Comparison of ENCODE assay signal across 2 cellular contexts in genomic region chrX:140274761-140275525, GRCh38.
TF ChIP-seq lines count a peak whose summit lies in the region.

No MANE protein-coding gene starts in this region.

TF ChIP-seq in H1, 55 proteins besides CTCF, POLR2A, EP300 and RAD21:
- TF ChIP-seq RNF2 (IDR thresholded peaks at IDR 0.05; ENCODE audit: borderline replicate concordance, low read depth, low read length, missing control alignments, poor library complexity, severe bottlenecking) (no peak), TCF12 (IDR thresholded peaks at IDR 0.05; ENCODE audit: low read depth, low read length) (no peak), SP2 (IDR thresholded peaks at IDR 0.05; ENCODE audit: low read length) (no peak), TEAD4 (IDR thresholded peaks at IDR 0.05; ENCODE audit: low read depth, low read length) (no peak), ASH2L (IDR thresholded peaks at IDR 0.05; ENCODE audit: low read length) (no peak), SIN3A (conservative IDR thresholded peaks at IDR 0.05 in 1 of 2, IDR thresholded peaks at IDR 0.05 in 1 of 2; ENCODE audit: low read depth in 1 of 2, low read length in 2 of 2) (no peak), BACH1 (IDR thresholded peaks at IDR 0.05; ENCODE audit: low read length) (no peak), KDM1A (IDR thresholded peaks at IDR 0.05; ENCODE audit: borderline replicate concordance, low read length) (no peak), ATF3 (IDR thresholded peaks at IDR 0.05; ENCODE audit: insufficient read depth, low read depth, low read length) (no peak), MAFK (IDR thresholded peaks at IDR 0.05; ENCODE audit: low read depth, low read length) (no peak), TBP (IDR thresholded peaks at IDR 0.05; ENCODE audit: low read depth, low read length) (no peak), BRCA1 (IDR thresholded peaks at IDR 0.05; ENCODE audit: low read depth, low read length) (no peak), POLR2AphosphoS5 (IDR thresholded peaks at IDR 0.05; ENCODE audit: low read depth, low read length) (no peak), SIRT6 (IDR thresholded peaks at IDR 0.05; ENCODE audit: low read length) (no peak), RBBP5 (IDR thresholded peaks at IDR 0.05; ENCODE audit: borderline replicate concordance, low read depth, low read length) (no peak), POU5F1 (IDR thresholded peaks at IDR 0.05; ENCODE audit: low read depth, low read length) (no peak), CBX5 (IDR thresholded peaks at IDR 0.05; ENCODE audit: low read depth, low read length) (no peak)

TF ChIP-seq in HepG2, 621 proteins besides CTCF, POLR2A, EP300 and RAD21:
- TF ChIP-seq SMC3 (IDR thresholded peaks at IDR 0.05; ENCODE audit: low read length) (no peak), SAP130 (CRISPR knock-in tag; IDR thresholded peaks at IDR 0.05; ENCODE audit: low read depth) (no peak), SALL2 (CRISPR knock-in tag; IDR thresholded peaks at IDR 0.05) (no peak), STAT5B (CRISPR knock-in tag; IDR thresholded peaks at IDR 0.05) (no peak), PPARG (CRISPR knock-in tag; conservative IDR thresholded peaks at IDR 0.05) (no peak), TGIF2 (CRISPR knock-in tag; IDR thresholded peaks at IDR 0.05) (no peak), CHD4 (IDR thresholded peaks at IDR 0.05; ENCODE audit: borderline replicate concordance, low read length) (no peak), ZNF629 (CRISPR knock-in tag; conservative IDR thresholded peaks at IDR 0.05) (no peak), ZHX1 (CRISPR knock-in tag; IDR thresholded peaks at IDR 0.05; ENCODE audit: low read depth) (no peak), ZNF207 (IDR thresholded peaks at IDR 0.05; ENCODE audit: borderline replicate concordance) (no peak)
